In genomic region chr1:192639607-192640368, GRCh38 we compare ENCODE assay signal across 10 cellular contexts. TPM values are rescaled to one million over a fixed set of nuclear protein-coding genes. Genes with fewer than 3 reads are reported as not detected.
DNase-seq lines count a peak whose midpoint lies in the region; ATAC-seq, FAIRE-seq and TF ChIP-seq lines count a peak whose summit lies in the region.
"Had no signal": no experiment of that assay in that cellular context is flagged by ENCODE, and none has a peak within 500 bp of the region (broad histone marks: within the 10 kb centered on the region; RNA-seq: fewer than 3 reads in every experiment).

No MANE protein-coding gene starts in this region.

- no peaks in the 10 kb centered on the region for H3K9me3 Mint-ChIP-seq in CD8-positive, alpha-beta T cell
- H3K9me3 Mint-ChIP-seq in type B pancreatic cell, result no peaks in the 10 kb centered on the region

- H3K9me3 ChIP-seq in endothelial cell of umbilical vein (replicated peaks; ENCODE audit: control insufficient read depth, insufficient read depth, low read length), result no peaks in the 10 kb centered on the region
- no peaks in the 10 kb centered on the region for H3K9me3 ChIP-seq in CD8-positive, alpha-beta T cell (ENCODE audit: low read length)

- no peak overlapping the region for H3K27ac ChIP-seq in endothelial cell of umbilical vein (ENCODE audit: insufficient read depth, low read depth, low read length)
- H3K27ac ChIP-seq in CD8-positive, alpha-beta T cell (ENCODE audit: low read depth, low read length), result no peak overlapping the region

- no peaks in the 10 kb centered on the region for H3K27me3 ChIP-seq in endothelial cell of umbilical vein (ENCODE audit: control insufficient read depth in 2 of 2, insufficient read depth in 2 of 2, low read length in 2 of 2)
- no peaks in the 10 kb centered on the region for H3K27me3 ChIP-seq in CD8-positive, alpha-beta T cell (ENCODE audit: insufficient read depth, low read length)

- POLR2A ChIA-PET in endothelial cell of umbilical vein (lab: Charles Lee), result no interaction called here
- POLR2A ChIA-PET in CD8-positive, alpha-beta T cell (lab: Charles Lee), result no interaction called here

- no peaks in the 10 kb centered on the region for H3K27me3 Mint-ChIP-seq in CD8-positive, alpha-beta T cell (ENCODE audit: low read depth)
- H3K27me3 Mint-ChIP-seq in type B pancreatic cell, result no peaks in the 10 kb centered on the region

- H3K27ac Mint-ChIP-seq in CD8-positive, alpha-beta T cell, result no peak overlapping the region
- no peak overlapping the region for H3K27ac Mint-ChIP-seq in type B pancreatic cell

- dilution Hi-C loops in endothelial cell of umbilical vein (cut with MboI; ENCODE audit: extremely low pct_ligation_motif_present, low sequenced_read_pairs), result no loop called here

- H3K79me2 ChIP-seq in endothelial cell of umbilical vein (ENCODE audit: control insufficient read depth, insufficient read depth, low read length), result no peaks in the 10 kb centered on the region

- TF ChIP-seq CTCF in GM10266 (IDR thresholded peaks at IDR 0.05; ENCODE audit: control insufficient read depth, insufficient read depth, low read depth, missing control alignments) (no peak), endothelial cell of umbilical vein (IDR thresholded peaks at IDR 0.05; ENCODE audit: extremely low read depth in 1 of 2, insufficient read depth in 1 of 2, low read depth in 1 of 2, low read length in 2 of 2) (no peak), type B pancreatic cell (conservative IDR thresholded peaks at IDR 0.05) (no peak)
- no peak for TF ChIP-seq CTCF in CD8-positive, alpha-beta T cell (IDR thresholded peaks at IDR 0.05)

- no peak overlapping the region for H2AFZ ChIP-seq in endothelial cell of umbilical vein (ENCODE audit: low read depth, low read length)

- H3K4me3 Mint-ChIP-seq in CD8-positive, alpha-beta T cell, result no peak overlapping the region
- H3K4me3 Mint-ChIP-seq in type B pancreatic cell, result no peak overlapping the region

- no peaks in the 10 kb centered on the region for H3K4me1 Mint-ChIP-seq in CD8-positive, alpha-beta T cell (ENCODE audit: low read depth)
- H3K4me1 Mint-ChIP-seq in type B pancreatic cell (ENCODE audit: unreplicated experiment), result peaks cover 4% of the 10 kb centered on the region

- no peaks in the 10 kb centered on the region for H4K20me1 ChIP-seq in endothelial cell of umbilical vein (replicated peaks; ENCODE audit: control insufficient read depth, extremely low read depth, insufficient read depth, low read length)

- no TSS peak for BruUV-seq in endothelial cell of umbilical vein (replicated peaks; lab: Mats Ljungman, UMichigan)

- ATAC-seq in GM21447 (IDR thresholded peaks at IDR 0.05; ENCODE audit: unreplicated experiment) (peak; percentile 74), HG03575 (IDR thresholded peaks at IDR 0.05; ENCODE audit: extremely low read depth, insufficient number of reproducible peaks, low FRiP score, unreplicated experiment) (peak; percentile 53)
- no peak for ATAC-seq in CD8-positive, alpha-beta T cell

- TF ChIP-seq POLR2A in endothelial cell of umbilical vein (IDR thresholded peaks at IDR 0.05; ENCODE audit: low read depth, low read length), result no peak

- CTCF ChIA-PET in endothelial cell of umbilical vein (lab: Charles Lee), result no interaction called here
- CTCF ChIA-PET in CD8-positive, alpha-beta T cell (lab: Charles Lee), result no interaction called here

- DNase-seq in GM10266 (ENCODE audit: extremely low spot score) (peak; percentile 18), endothelial cell of umbilical vein (ENCODE audit: low read depth, low spot score) (no peak), Kasumi-1 (lab: John Stamatoyannopoulos, UW) (no peak), DMS153 treated with DMSO at 0.1 percent for 48 hours (lab: John Stamatoyannopoulos, UW; ENCODE audit: unreplicated experiment) (no peak), type B pancreatic cell (ENCODE audit: extremely low spot score, unreplicated experiment) (no peak)
- no peak for DNase-seq in CD8-positive, alpha-beta T cell

- no peak overlapping the region for H3K4me2 ChIP-seq in endothelial cell of umbilical vein (ENCODE audit: insufficient read depth, low read length)

- no peaks in the 10 kb centered on the region for H3K9me1 ChIP-seq in endothelial cell of umbilical vein (replicated peaks; ENCODE audit: control insufficient read depth, extremely low read depth, insufficient read depth, low read length)

- no peak for FAIRE-seq in endothelial cell of umbilical vein (lab: Jason Lieb, UNC)

- H3K36me3 Mint-ChIP-seq in CD8-positive, alpha-beta T cell, result no peaks in the 10 kb centered on the region
- H3K36me3 Mint-ChIP-seq in type B pancreatic cell, result no peaks in the 10 kb centered on the region

- H3K4me1 ChIP-seq in endothelial cell of umbilical vein (ENCODE audit: control insufficient read depth, extremely low read depth, insufficient read depth, low read length), result no peaks in the 10 kb centered on the region
- no peaks in the 10 kb centered on the region for H3K4me1 ChIP-seq in CD8-positive, alpha-beta T cell (ENCODE audit: insufficient read depth, low read length)

- intact Hi-C loops in endothelial cell of umbilical vein (cut with micrococcal nuclease), result no loop called here
- intact Hi-C loops in CD8-positive, alpha-beta T cell (cut with DNase I, micrococcal nuclease), result no loop called here

- no peak overlapping the region for H3K9ac ChIP-seq in endothelial cell of umbilical vein (replicated peaks; ENCODE audit: extremely low read depth, insufficient read depth, low read length)

- no peak overlapping the region for H3K4me3 ChIP-seq in endothelial cell of umbilical vein (replicated peaks in 1 of 3; ENCODE audit: insufficient read depth in 1 of 3, low read depth in 1 of 3, low read length in 3 of 3)
- no peak overlapping the region for H3K4me3 ChIP-seq in CD8-positive, alpha-beta T cell (ENCODE audit: low read depth, low read length)

- no peaks in the 10 kb centered on the region for H3K36me3 ChIP-seq in endothelial cell of umbilical vein (ENCODE audit: control insufficient read depth in 2 of 2, extremely low read depth in 1 of 2, insufficient read depth in 2 of 2, low read length in 2 of 2)
- no peaks in the 10 kb centered on the region for H3K36me3 ChIP-seq in CD8-positive, alpha-beta T cell (ENCODE audit: insufficient read depth, low read length)

TF ChIP-seq in endothelial cell of umbilical vein, 7 proteins besides CTCF, POLR2A, EP300 and RAD21:
- no peak for TF ChIP-seq JUN (IDR thresholded peaks at IDR 0.05; ENCODE audit: borderline replicate concordance, insufficient read depth, insufficient read length, low read depth)
- peak; percentile 32 for TF ChIP-seq FOS (IDR thresholded peaks at IDR 0.05; ENCODE audit: borderline replicate concordance, insufficient read depth, low read length)
TF ChIP-seq in endothelial cell of umbilical vein: peak in this region for 1.

RNA-seq across cellular contexts. Expression of gene RGS13, which starts 3.8 kb away (rescaled TPM):
- total RNA-seq in endothelial cell of umbilical vein (not detected in 2 replicates), type B pancreatic cell (ENCODE audit: low replicate concordance) (0.19 TPM in 1 of 2 replicates, not detected in the other)
- polyA plus RNA-seq in endothelial cell of umbilical vein, result not detected in 2 replicates
- not detected in 2 replicates for polyA plus RNA-seq in endothelial cell of umbilical vein (2011; cell fraction: cytosol; rRNA removed)
- not detected in 2 replicates for polyA plus RNA-seq in endothelial cell of umbilical vein (2011; cell fraction: nucleus; rRNA removed)
- polyA plus RNA-seq in endothelial cell of umbilical vein (2012), result not detected in 2 replicates
- polyA minus RNA-seq in endothelial cell of umbilical vein, result not detected in 2 replicates
- polyA minus RNA-seq in endothelial cell of umbilical vein (2011; cell fraction: cytosol; rRNA and poly(A)+ RNA removed), result not detected
- not detected in 2 replicates for polyA minus RNA-seq in endothelial cell of umbilical vein (2011; cell fraction: nucleus; rRNA and poly(A)+ RNA removed)
- total RNA-seq in CD8-positive, alpha-beta T cell, result under 1 TPM; 0.60 to 0.75 TPM
- total RNA-seq: NCI-H460, temporal lobe had no signal
